In genomic region chr3:123636431-123636841, GRCh38 we compare ENCODE assay signal across 11 cellular contexts. TPM values are rescaled to one million over a fixed set of nuclear protein-coding genes. Genes with fewer than 3 reads are reported as not detected.
DNase-seq lines count a peak whose midpoint lies in the region; ATAC-seq and TF ChIP-seq lines count a peak whose summit lies in the region.
"Had no signal": no experiment of that assay in that cellular context is flagged by ENCODE, and none has a peak within 500 bp of the region (broad histone marks: within the 10 kb centered on the region; RNA-seq: fewer than 3 reads in every experiment).

No MANE protein-coding gene starts in this region.

- TF ChIP-seq CTCF in foreskin fibroblast (IDR thresholded peaks at IDR 0.05; ENCODE audit: low read depth, low read length): no peak

- peak; percentile 76 for DNase-seq in NCI-H69 (lab: John Stamatoyannopoulos, UW)
- no peak for DNase-seq in right cardiac atrium
- DNase-seq in foreskin fibroblast: no peak
- no peak for DNase-seq in superior temporal gyrus (ENCODE audit: extremely low spot score)
- no peak for DNase-seq in DMS153 treated with DMSO at 0.1 percent for 48 hours (lab: John Stamatoyannopoulos, UW; ENCODE audit: unreplicated experiment)
- DNase-seq: activated CD8-positive, alpha-beta T cell treated with anti-CD3 and anti-CD28 coated beads, Interleukin-2, amount 10 ng/mL, durations not matched to agents 7 days and 5 days; CD4-positive, CD25-positive, alpha-beta regulatory T cell; stimulated activated CD8-positive, alpha-beta memory T cell treated with anti-CD3 and anti-CD28 coated beads, Interleukin-4, amount 100 ng/mL, for 48 hours had no signal

- H3K4me3 ChIP-seq in HUES48 (ENCODE audit: low read depth, low read length) (no peak overlapping the region), right cardiac atrium (ENCODE audit: low read length) (no peak overlapping the region), rectal smooth muscle tissue (ENCODE audit: low read length) (no peak overlapping the region), foreskin fibroblast (ENCODE audit: low read depth in 1 of 2, low read length in 2 of 2) (no peak overlapping the region)

- 65% methylated on average over 8 of the region's 8 CpGs for WGBS in right cardiac atrium

- H3K9me3 ChIP-seq in HUES48 (ENCODE audit: control insufficient read depth, insufficient read depth, low read length): no peaks in the 10 kb centered on the region
- no peaks in the 10 kb centered on the region for H3K9me3 ChIP-seq in right cardiac atrium (ENCODE audit: control insufficient read depth, low read length)

- H3K9ac ChIP-seq in HUES48 (ENCODE audit: low read depth, low read length) (no peak overlapping the region), rectal smooth muscle tissue (ENCODE audit: low read length) (no peak overlapping the region)

- ATAC-seq in right cardiac atrium (peak; percentile 40 to 43), GM21447 (IDR thresholded peaks at IDR 0.05; ENCODE audit: unreplicated experiment) (no peak)
- ATAC-seq: activated CD8-positive, alpha-beta T cell treated with anti-CD3 and anti-CD28 coated beads, Interleukin-2, amount 10 ng/mL, durations not matched to agents 7 days and 5 days had no signal

- H3K27me3 ChIP-seq in HUES48 (ENCODE audit: control insufficient read depth, insufficient read depth, low read length): no peaks in the 10 kb centered on the region
- H3K27me3 ChIP-seq in right cardiac atrium (ENCODE audit: control insufficient read depth, insufficient read depth): no peaks in the 10 kb centered on the region
- H3K27me3 ChIP-seq in rectal smooth muscle tissue (ENCODE audit: control insufficient read depth, insufficient read depth, low read length): no peaks in the 10 kb centered on the region

- no peaks in the 10 kb centered on the region for H3K36me3 ChIP-seq in HUES48 (ENCODE audit: control insufficient read depth, insufficient read depth, low read length)
- peaks cover 16% of the 10 kb centered on the region for H3K36me3 ChIP-seq in rectal smooth muscle tissue (ENCODE audit: control insufficient read depth, insufficient read depth, low read length)

- H3K27ac ChIP-seq in HUES48 (ENCODE audit: low read depth, low read length): peak overlapping the region; percentile 79
- no peak overlapping the region for H3K27ac ChIP-seq in right cardiac atrium (ENCODE audit: low read length)
- peak overlapping the region; percentile 87 for H3K27ac ChIP-seq in rectal smooth muscle tissue (ENCODE audit: low read depth, low read length)

- H3K4me1 ChIP-seq in HUES48 (ENCODE audit: control insufficient read depth, insufficient read depth, low read length) (peaks cover 39% of the 10 kb centered on the region), right cardiac atrium (ENCODE audit: control insufficient read depth, insufficient read depth, low read length) (peaks cover 3% of the 10 kb centered on the region), rectal smooth muscle tissue (ENCODE audit: control insufficient read depth, insufficient read depth, low read length) (peaks cover 64% of the 10 kb centered on the region)

- intact Hi-C loops in right cardiac atrium (cut with DNase I): no loop called here

RNA-seq across cellular contexts. Expression of gene HACD2, which starts 51.6 kb away (rescaled TPM):
- 10 to 100 TPM; 19.1 to 37.8 (median 21.7) TPM for total RNA-seq in right cardiac atrium
- 11.8 TPM for polyA plus RNA-seq in right cardiac atrium
